19 cellular contexts compared by ENCODE assay signal in the genomic region with DNA sequence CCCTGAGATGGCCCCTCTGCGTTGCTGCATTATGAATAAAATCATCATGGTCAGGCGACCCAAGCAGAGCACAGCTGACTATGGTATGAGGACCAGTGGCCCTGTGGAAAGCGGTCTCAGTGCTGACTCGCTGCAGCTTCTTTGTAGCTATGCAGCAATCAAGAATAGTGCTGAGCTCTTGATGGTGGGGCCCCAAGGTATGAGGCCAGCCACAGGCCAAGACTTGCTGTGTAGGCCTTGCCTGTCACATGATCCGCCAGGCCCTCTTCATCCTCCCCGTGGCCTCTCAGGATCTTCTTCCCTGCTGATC. TPM values are rescaled to one million over a fixed set of nuclear protein-coding genes. Genes with fewer than 3 reads are reported as not detected.
"Had no signal": no experiment of that assay in that cellular context is flagged by ENCODE, and none has a peak within 500 bp of the region (broad histone marks: within the 10 kb centered on the region; RNA-seq: fewer than 3 reads in every experiment).

No MANE protein-coding gene starts in this region.

RNA-seq across cellular contexts. Expression of gene HSFX3, which starts 2.2 kb away (rescaled TPM):
- total RNA-seq: hepatocyte, kidney epithelial cell, lower leg skin, lung, mesothelial cell of epicardium, mononuclear cell, natural killer cell, occipital lobe, osteocyte, posterior vena cava, sigmoid colon, spleen, subcutaneous adipose tissue, suprapubic skin, thoracic aorta, upper lobe of right lung had no signal
- polyA plus RNA-seq: hepatocyte, lung, psoas muscle, sigmoid colon, small intestine had no signal

RNA-seq across cellular contexts. Expression of gene MAGEA9B, which starts 35.4 kb away (rescaled TPM):
- total RNA-seq: left ventricle myocardium inferior, lower leg skin, lung, mesothelial cell of epicardium, mononuclear cell, natural killer cell, occipital lobe, osteocyte, posterior vena cava, psoas muscle, sigmoid colon, spleen, subcutaneous adipose tissue, suprapubic skin, thoracic aorta, upper lobe of right lung had no signal
- polyA plus RNA-seq: hepatocyte, lung, psoas muscle, sigmoid colon, small intestine had no signal

RNA-seq across cellular contexts. Expression of gene HSFX2, which starts 43.2 kb away (rescaled TPM):
- total RNA-seq: hepatocyte, left ventricle myocardium inferior, lower leg skin, mesothelial cell of epicardium, sigmoid colon, upper lobe of right lung had no signal
